ENCODE assay signal across 7 cellular contexts in the genomic region with DNA sequence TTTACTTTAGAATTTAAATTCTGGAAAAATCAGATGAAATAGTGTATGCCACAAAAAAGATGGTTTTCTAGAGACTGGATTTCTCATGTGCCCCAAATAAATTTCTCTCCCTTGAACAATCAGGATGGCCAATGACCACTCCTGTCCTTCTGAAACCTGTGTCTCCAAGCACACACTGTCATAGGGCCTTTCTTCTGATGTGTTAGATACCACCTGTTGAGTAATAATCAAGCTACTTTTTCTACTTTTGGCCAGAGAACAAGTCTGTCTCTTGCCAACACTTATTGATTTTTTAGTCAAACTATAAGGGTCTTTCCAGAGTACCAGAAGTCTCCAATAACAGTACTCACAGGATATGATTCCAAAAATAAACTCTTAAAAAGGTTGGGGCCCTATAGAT.
"Had no signal": no experiment of that assay in that cellular context is flagged by ENCODE, and none has a peak within 500 bp of the region (broad histone marks: within the 10 kb centered on the region; RNA-seq: fewer than 3 reads in every experiment).

No MANE protein-coding gene starts in this region.

- H3K36me3 Mint-ChIP-seq: IgD-negative memory B cell had no signal

- FAIRE-seq: HTR-8/SVneo, K562 had no signal

- H3K27ac Mint-ChIP-seq: IgD-negative memory B cell had no signal

- ATAC-seq: K562 had no signal

- H3K4me3 ChIP-seq: K562 had no signal

- H3K4me3 Mint-ChIP-seq: IgD-negative memory B cell had no signal

- H3K4me1 Mint-ChIP-seq: IgD-negative memory B cell had no signal

- H3K27ac ChIP-seq: HL-60 had no signal

- DNase-seq: IMR-90, KBM-7, KG1 had no signal
